26 cellular contexts compared by ENCODE assay signal in genomic region chr5:44661851-44662250, GRCh38.
DNase-seq lines count a peak whose midpoint lies in the region; ATAC-seq, FAIRE-seq and TF ChIP-seq lines count a peak whose summit lies in the region.
"Had no signal": no experiment of that assay in that cellular context is flagged by ENCODE, and none has a peak within 500 bp of the region (broad histone marks: within the 10 kb centered on the region; RNA-seq: fewer than 3 reads in every experiment).

No MANE protein-coding gene starts in this region.

- no peak overlapping the region for H3T11ph ChIP-seq in H9 (ENCODE audit: low read length)

- H3K36me3 Mint-ChIP-seq in progenitor cell of endocrine pancreas (ENCODE audit: insufficient read depth): no peaks in the 10 kb centered on the region
- H3K36me3 Mint-ChIP-seq in H9 (ENCODE audit: insufficient read depth in 1 of 3, low read depth in 3 of 3): peaks cover 4 to 10% (median 6%) of the 10 kb centered on the region in 3 experiments
- H3K36me3 Mint-ChIP-seq: CD14-positive monocyte; CD4-positive, alpha-beta memory T cell; CD4-positive, CD25-positive, alpha-beta regulatory T cell; CD8-positive, alpha-beta memory T cell had no signal

- H2BK20ac ChIP-seq in H9 (ENCODE audit: low read depth, low read length, poor library complexity, severe bottlenecking): no peak overlapping the region

- H3K18ac ChIP-seq in H9 (ENCODE audit: insufficient read length, low read depth, low read length): no peak overlapping the region

- H3K23me2 ChIP-seq in H9 (ENCODE audit: insufficient read length, low read depth, low read length, poor library complexity, severe bottlenecking): no peaks in the 10 kb centered on the region

- H4K20me1 ChIP-seq in H9 (ENCODE audit: control insufficient read depth, insufficient read depth, insufficient read length): no peaks in the 10 kb centered on the region
- H4K20me1 ChIP-seq: BLaER1 had no signal

- no peak overlapping the region for H4K91ac ChIP-seq in H9 (ENCODE audit: insufficient read length, low read depth, low read length)

- no peak overlapping the region for H3K9ac ChIP-seq in H9 (ENCODE audit: extremely low read depth, insufficient read length, low read length)
- H3K9ac ChIP-seq: BLaER1 had no signal

- peaks cover 9% of the 10 kb centered on the region for H3K9me3 Mint-ChIP-seq in progenitor cell of endocrine pancreas (ENCODE audit: low read depth)
- H3K9me3 Mint-ChIP-seq in H9: peaks cover 9% of the 10 kb centered on the region in 2 experiments; a peak in 4 of 5 replicates

- H2BK120ac ChIP-seq in H9 (ENCODE audit: low read depth, low read length, poor library complexity, severe bottlenecking): no peak overlapping the region

- TF ChIP-seq CTCF in progenitor cell of endocrine pancreas (IDR thresholded peaks at IDR 0.05; ENCODE audit: unreplicated experiment) (no peak), H9 (conservative IDR thresholded peaks at IDR 0.05) (no peak)

- no peak overlapping the region for H3K56ac ChIP-seq in H9 (ENCODE audit: insufficient read length, low read depth, low read length)

- H2BK5ac ChIP-seq in H9 (ENCODE audit: insufficient read length, low read length): no peak overlapping the region

- H3K14ac ChIP-seq in H9 (ENCODE audit: insufficient read depth, low read length): no peak overlapping the region

- no peak overlapping the region for H4K5ac ChIP-seq in H9 (ENCODE audit: insufficient read length, low read depth, low read length)

- H4K8ac ChIP-seq in H9 (replicated peaks; ENCODE audit: insufficient read length, low read depth, low read length): no peak overlapping the region

- no peaks in the 10 kb centered on the region for H3K27me3 Mint-ChIP-seq in progenitor cell of endocrine pancreas
- no peaks in the 10 kb centered on the region; the same call in 1 of the 2 replicates for H3K27me3 Mint-ChIP-seq in H9 (ENCODE audit: low read depth)
- H3K27me3 Mint-ChIP-seq: CD4-positive, alpha-beta memory T cell; CD4-positive, CD25-positive, alpha-beta regulatory T cell; CD8-positive, alpha-beta memory T cell had no signal

- H3K79me2 ChIP-seq in H9 (ENCODE audit: insufficient read depth, low read length): no peaks in the 10 kb centered on the region

- peaks cover under 1% of the 10 kb centered on the region for H3K9me3 ChIP-seq in H9 (ENCODE audit: control insufficient read depth, low read depth, low read length)
- H3K9me3 ChIP-seq: BE2C had no signal

- H3K79me1 ChIP-seq in H9 (ENCODE audit: insufficient read depth, low read depth, low read length, poor library complexity, severe bottlenecking): no peaks in the 10 kb centered on the region

- no peak overlapping the region for H2AFZ ChIP-seq in H9 (ENCODE audit: low read length)

- H2AK5ac ChIP-seq in H9 (ENCODE audit: insufficient read length, low read length): no peak overlapping the region

- H3K23ac ChIP-seq in H9 (ENCODE audit: insufficient read length, low read depth, low read length): no peak overlapping the region

- TF ChIP-seq POLR2A in H54 (IDR thresholded peaks at IDR 0.05; ENCODE audit: low read depth, low read length): no peak

- no peak overlapping the region for H3K4me2 ChIP-seq in H9 (ENCODE audit: insufficient read depth, insufficient read length, low read length)
- H3K4me2 ChIP-seq: BLaER1 had no signal

- FAIRE-seq in H54 (lab: Jason Lieb, UNC): peak; percentile 15
- FAIRE-seq: A204.1, GM12878, GM12892, GM18507 had no signal

- no peaks in the 10 kb centered on the region for H3K27me3 ChIP-seq in H9 (ENCODE audit: insufficient read depth, low read length)
- H3K27me3 ChIP-seq: BE2C, BLaER1 had no signal

- H3K4me1 Mint-ChIP-seq in progenitor cell of endocrine pancreas (ENCODE audit: low read depth) (no peaks in the 10 kb centered on the region), H9 (no peaks in the 10 kb centered on the region)
- H3K4me1 Mint-ChIP-seq: CD14-positive monocyte; CD4-positive, alpha-beta memory T cell; CD4-positive, CD25-positive, alpha-beta regulatory T cell; CD8-positive, alpha-beta memory T cell had no signal

- H3K27ac Mint-ChIP-seq in progenitor cell of endocrine pancreas (peak overlapping the region; percentile 30), H9 (no peak overlapping the region)
- H3K27ac Mint-ChIP-seq: CD14-positive monocyte; CD4-positive, alpha-beta memory T cell; CD4-positive, CD25-positive, alpha-beta regulatory T cell; CD8-positive, alpha-beta memory T cell had no signal

- no peak overlapping the region for H2BK15ac ChIP-seq in H9 (ENCODE audit: low read depth, low read length)

- DNase-seq in H54 (ENCODE audit: insufficient read length, low spot score): no peak
- peak; percentile 99 for DNase-seq in SK-N-DZ (ENCODE audit: low spot score)
- no peak for DNase-seq in progenitor cell of endocrine pancreas (ENCODE audit: low spot score, unreplicated experiment)
- DNase-seq in H9: no peak
- DNase-seq: 8988T; ACHN; BE2C; C1 segment of cervical spinal cord; CD4-positive, alpha-beta memory T cell; CD4-positive, CD25-positive, alpha-beta regulatory T cell; CD8-positive, alpha-beta memory T cell; COR-L47; DMS 273 treated with DMSO at 0.1 percent for 48 hours; DMS153; DMS53; DMS79; DND-41; EL; GDM1 had no signal

- H3K27ac ChIP-seq in H9 (ENCODE audit: insufficient read length, low read depth, low read length): no peak overlapping the region
- H3K27ac ChIP-seq: BLaER1 had no signal

- no peak overlapping the region for H3K4ac ChIP-seq in H9 (ENCODE audit: low read depth, low read length)

- WGBS in H9 (ENCODE audit: extremely low coverage, insufficient read length, low lambda C conversion rate): no CpG with 5 or more reads among the region's 1 CpG

- H3K4me3 Mint-ChIP-seq in progenitor cell of endocrine pancreas (ENCODE audit: low read depth) (no peak overlapping the region), H9 (no peak overlapping the region)
- H3K4me3 Mint-ChIP-seq: CD14-positive monocyte; CD4-positive, CD25-positive, alpha-beta regulatory T cell; CD8-positive, alpha-beta memory T cell had no signal

- no peak overlapping the region for H2BK12ac ChIP-seq in H9 (ENCODE audit: insufficient read length, low read depth, low read length)

- ATAC-seq in GM21723 (IDR thresholded peaks at IDR 0.05; ENCODE audit: unreplicated experiment): no peak
- ATAC-seq: GM12878 had no signal

- no peaks in the 10 kb centered on the region for H3K4me1 ChIP-seq in H9 (ENCODE audit: insufficient read depth, low read length)
- H3K4me1 ChIP-seq: BE2C, BLaER1 had no signal
